ENCODE assay signal across 14 cellular contexts in the genomic region with DNA sequence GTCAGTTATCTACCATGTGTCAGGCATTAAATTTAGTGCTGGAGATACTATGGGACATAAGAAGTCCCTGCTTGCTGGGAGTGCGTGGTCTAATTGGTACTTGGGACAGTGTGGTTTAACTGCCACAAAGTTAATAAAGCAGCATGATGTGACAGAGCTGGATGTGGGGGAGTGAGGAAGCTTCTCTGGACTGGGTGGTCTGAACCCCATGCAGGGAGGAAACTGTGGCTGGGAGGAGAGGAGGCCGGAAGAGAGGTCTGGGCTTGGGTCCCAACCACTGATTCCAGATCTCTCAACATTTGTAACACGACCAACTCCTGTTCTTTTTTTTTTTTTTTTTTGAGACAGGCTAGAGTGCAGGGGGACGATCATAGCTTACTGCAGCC. TPM values are rescaled to one million over a fixed set of nuclear protein-coding genes. Genes with fewer than 3 reads are reported as not detected.
A peak's percentile ranks its signal among the peaks of the same experiment; 100 is the strongest.
DNase-seq lines count a peak whose midpoint lies in the region; ATAC-seq, FAIRE-seq and TF ChIP-seq lines count a peak whose summit lies in the region.
"Had no signal": no experiment of that assay in that cellular context is flagged by ENCODE, and none has a peak within 500 bp of the region (broad histone marks: within the 10 kb centered on the region; RNA-seq: fewer than 3 reads in every experiment).

No MANE protein-coding gene starts in this region.

- H3K4me1 Mint-ChIP-seq in activated CD4-positive, alpha-beta T cell treated with anti-CD3 and anti-CD28 coated beads for 36 hours = no peaks in the 10 kb centered on the region
- peaks cover 2% of the 10 kb centered on the region for H3K4me1 Mint-ChIP-seq in activated naive CD4-positive, alpha-beta T cell treated with anti-CD3 and anti-CD28 coated beads for 36 hours (ENCODE audit: low read depth)

- POLR2A ChIA-PET in activated CD4-positive, alpha-beta T cell treated with anti-CD3 and anti-CD28 coated beads for 36 hours (lab: Charles Lee) = no interaction called here

- H3K27me3 ChIP-seq in uterus = no peaks in the 10 kb centered on the region
- H3K27me3 ChIP-seq: cardiac muscle cell, gastroesophageal sphincter had no signal

- peaks cover 0 to 13% of the 10 kb centered on the region in 2 donors for H3K4me1 ChIP-seq in uterus

- no peak for TF ChIP-seq CTCF in uterus (IDR thresholded peaks at IDR 0.05)

- intact Hi-C loops in activated CD4-positive, alpha-beta T cell treated with anti-CD3 and anti-CD28 coated beads for 36 hours (cut with DNase I, micrococcal nuclease) = no loop called here
- intact Hi-C loops in activated naive CD4-positive, alpha-beta T cell treated with anti-CD3 and anti-CD28 coated beads for 36 hours (cut with micrococcal nuclease) = no loop called here
- intact Hi-C loops in uterus (cut with DNase I; ENCODE audit: low total_unique reads) = no loop called here

- no peaks in the 10 kb centered on the region for H3K36me3 ChIP-seq in uterus
- H3K36me3 ChIP-seq: cardiac muscle cell, gastroesophageal sphincter had no signal

- CTCF ChIA-PET in activated CD4-positive, alpha-beta T cell treated with anti-CD3 and anti-CD28 coated beads for 36 hours (lab: Charles Lee) = no interaction called here
- CTCF ChIA-PET in activated naive CD4-positive, alpha-beta T cell treated with anti-CD3 and anti-CD28 coated beads for 36 hours (lab: Charles Lee) = no interaction called here

- no peak overlapping the region for H3K27ac ChIP-seq in uterus

- no peaks in the 10 kb centered on the region for H3K9me3 ChIP-seq in uterus
- H3K9me3 ChIP-seq: gastroesophageal sphincter had no signal

- no peaks in the 10 kb centered on the region for H3K9me3 Mint-ChIP-seq in activated CD4-positive, alpha-beta T cell treated with anti-CD3 and anti-CD28 coated beads for 36 hours (ENCODE audit: low read depth)
- no peaks in the 10 kb centered on the region for H3K9me3 Mint-ChIP-seq in activated naive CD4-positive, alpha-beta T cell treated with anti-CD3 and anti-CD28 coated beads for 36 hours
- H3K9me3 Mint-ChIP-seq: CD4-positive, alpha-beta T cell had no signal

- FAIRE-seq in GM12891 (lab: Jason Lieb, UNC) = peak; percentile 40

- no peak for TF ChIP-seq POLR2A in GM12891 (IDR thresholded peaks at IDR 0.05; ENCODE audit: low read depth, low read length)
- no peak for TF ChIP-seq POLR2A in uterus (IDR thresholded peaks at IDR 0.05)

- DNase-seq in GM12891 (ENCODE audit: insufficient read length, low spot score) (no peak), NOMO-1 treated with DMSO at 0.1 percent for 48 hours (lab: John Stamatoyannopoulos, UW; ENCODE audit: unreplicated experiment) (peak; percentile 14), left kidney (ENCODE audit: low read depth, low spot score) (peak; percentile 63), DMS53 treated with DMSO at 0.1 percent for 48 hours (lab: John Stamatoyannopoulos, UW; ENCODE audit: unreplicated experiment) (no peak), uterus (no peak)
- no peak for DNase-seq in activated CD4-positive, alpha-beta T cell treated with anti-CD3 and anti-CD28 coated beads for 36 hours
- no peak for DNase-seq in activated naive CD4-positive, alpha-beta T cell treated with anti-CD3 and anti-CD28 coated beads for 36 hours
- DNase-seq: activated CD8-positive, alpha-beta memory T cell treated with anti-CD3 and anti-CD28 coated beads, Interleukin-2, amount 50 U/mL, for 4 hours; CD4-positive, alpha-beta T cell; NCI-H2029 treated with DMSO at 0.1 percent for 48 hours; SW 1271 had no signal

- no peak overlapping the region for H3K27ac Mint-ChIP-seq in activated CD4-positive, alpha-beta T cell treated with anti-CD3 and anti-CD28 coated beads for 36 hours
- H3K27ac Mint-ChIP-seq in activated naive CD4-positive, alpha-beta T cell treated with anti-CD3 and anti-CD28 coated beads for 36 hours = no peak overlapping the region
- H3K27ac Mint-ChIP-seq: CD4-positive, alpha-beta T cell had no signal

- H3K27me3 Mint-ChIP-seq in activated CD4-positive, alpha-beta T cell treated with anti-CD3 and anti-CD28 coated beads for 36 hours = no peaks in the 10 kb centered on the region
- no peaks in the 10 kb centered on the region for H3K27me3 Mint-ChIP-seq in activated naive CD4-positive, alpha-beta T cell treated with anti-CD3 and anti-CD28 coated beads for 36 hours (ENCODE audit: low read depth)
- H3K27me3 Mint-ChIP-seq: CD4-positive, alpha-beta T cell had no signal

- ATAC-seq in HG02610 (IDR thresholded peaks at IDR 0.05; ENCODE audit: unreplicated experiment) = peak; percentile 25
- no peak for ATAC-seq in activated CD4-positive, alpha-beta T cell treated with anti-CD3 and anti-CD28 coated beads for 36 hours
- ATAC-seq: gastroesophageal sphincter had no signal

- no peaks in the 10 kb centered on the region for H3K36me3 Mint-ChIP-seq in activated CD4-positive, alpha-beta T cell treated with anti-CD3 and anti-CD28 coated beads for 36 hours (ENCODE audit: low read depth)
- no peaks in the 10 kb centered on the region for H3K36me3 Mint-ChIP-seq in activated naive CD4-positive, alpha-beta T cell treated with anti-CD3 and anti-CD28 coated beads for 36 hours (ENCODE audit: low read depth)

- no peak overlapping the region for H3K4me3 ChIP-seq in uterus
- H3K4me3 ChIP-seq: cardiac muscle cell, gastroesophageal sphincter had no signal

- no peak overlapping the region for H3K4me3 Mint-ChIP-seq in activated CD4-positive, alpha-beta T cell treated with anti-CD3 and anti-CD28 coated beads for 36 hours
- no peak overlapping the region for H3K4me3 Mint-ChIP-seq in activated naive CD4-positive, alpha-beta T cell treated with anti-CD3 and anti-CD28 coated beads for 36 hours
- H3K4me3 Mint-ChIP-seq: CD4-positive, alpha-beta T cell had no signal

TF ChIP-seq in GM12891, 5 proteins besides CTCF, POLR2A, EP300 and RAD21:
- no peak for TF ChIP-seq POU2F2 (IDR thresholded peaks at IDR 0.05; ENCODE audit: low read depth, low read length)
- no peak for TF ChIP-seq TAF1 (IDR thresholded peaks at IDR 0.05; ENCODE audit: low read depth, low read length)
- TF ChIP-seq POLR2AphosphoS5 (IDR thresholded peaks at IDR 0.05; ENCODE audit: low read depth, low read length) = no peak
- TF ChIP-seq PAX5 (IDR thresholded peaks at IDR 0.05; ENCODE audit: insufficient read depth, low read length, severe bottlenecking) = no peak
- TF ChIP-seq SPI1 (IDR thresholded peaks at IDR 0.05; ENCODE audit: low read depth, low read length) = no peak

RNA-seq across cellular contexts. Expression of a gene that starts 37.1 kb away (rescaled TPM):
- 3.5 TPM for polyA plus RNA-seq in GM12891 (2012; ENCODE audit: low read depth, missing spikeins)
- total RNA-seq in activated CD4-positive, alpha-beta T cell treated with anti-CD3 and anti-CD28 coated beads for 36 hours = 1 to 10 TPM; 7.5 to 9.1 TPM
- total RNA-seq in activated naive CD4-positive, alpha-beta T cell treated with anti-CD3 and anti-CD28 coated beads for 36 hours = 1 to 10 TPM; 7.6 to 8.0 TPM
- 10 to 100 TPM; 11.8 to 53.3 (median 34.8) TPM for total RNA-seq in uterus

Comparison
In these comparisons a context has a peak if more than half of its experiments do, and no peak if none do; other contexts are left out.
1. DNase-seq: peak in NOMO-1 treated with DMSO at 0.1 percent for 48 hours (single experiment) and left kidney (single experiment); none in GM12891 (single experiment), activated CD4-positive, alpha-beta T cell treated with anti-CD3 and anti-CD28 coated beads for 36 hours (single experiment), DMS53 treated with DMSO at 0.1 percent for 48 hours (single experiment), activated naive CD4-positive, alpha-beta T cell treated with anti-CD3 and anti-CD28 coated beads for 36 hours (single experiment) and uterus (0 of 2).